16 cellular contexts compared by ENCODE assay signal in the genomic region with DNA sequence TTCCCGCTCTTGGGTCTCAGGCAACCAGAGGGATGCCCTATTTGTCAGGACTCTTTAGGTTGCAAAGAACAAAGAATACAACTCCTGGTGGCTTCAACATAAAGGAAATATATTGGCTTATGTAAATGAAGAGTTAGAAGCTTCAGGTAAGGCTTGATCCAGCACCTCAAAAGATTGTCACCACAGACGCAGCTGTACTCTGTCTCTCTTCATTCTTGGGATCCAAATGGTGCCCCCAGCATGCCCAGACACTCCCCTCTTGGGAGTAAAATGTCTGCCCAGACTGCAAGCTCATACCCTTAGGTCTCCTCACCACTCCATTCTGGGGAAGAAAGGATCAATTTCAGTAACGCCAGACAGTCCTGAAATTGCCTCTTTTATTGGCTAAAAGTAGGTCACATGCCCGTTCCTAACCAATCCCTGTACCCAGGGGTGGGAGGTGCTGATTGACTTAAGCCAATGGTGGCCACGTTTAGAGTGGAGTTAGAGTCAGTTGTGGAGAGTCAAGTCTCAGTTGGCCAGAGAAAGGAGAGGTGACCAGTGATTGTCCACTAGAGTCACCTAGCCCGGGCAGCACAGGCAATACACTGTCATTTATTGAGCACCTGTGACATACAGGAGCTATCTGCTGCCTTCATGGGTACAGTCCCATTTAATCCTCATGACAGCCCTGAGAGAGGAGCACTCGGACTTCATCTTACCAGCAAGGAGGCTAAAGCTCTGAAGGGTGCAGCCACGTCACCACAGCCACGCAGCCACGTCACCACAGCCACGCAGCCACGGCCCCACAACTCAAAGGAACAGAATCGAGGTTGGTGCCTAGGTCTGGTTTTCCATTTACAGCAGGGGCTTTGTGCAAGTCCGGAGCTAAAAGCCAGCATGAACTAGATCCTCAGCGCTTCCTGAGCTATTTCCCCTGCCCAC. TPM values are rescaled to one million over a fixed set of nuclear protein-coding genes. Genes with fewer than 3 reads are reported as not detected.
A peak's percentile ranks its signal among the peaks of the same experiment; 100 is the strongest.
DNase-seq lines count a peak whose midpoint lies in the region; ATAC-seq and TF ChIP-seq lines count a peak whose summit lies in the region.
"Had no signal": no experiment of that assay in that cellular context is flagged by ENCODE, and none has a peak within 500 bp of the region (broad histone marks: within the 10 kb centered on the region; RNA-seq: fewer than 3 reads in every experiment).

No MANE protein-coding gene starts in this region.

- H3K27ac ChIP-seq in right lobe of liver = no peak overlapping the region
- no peak overlapping the region for H3K27ac ChIP-seq in suprapubic skin
- H3K27ac ChIP-seq: HL-60 had no signal

- H3K9me3 ChIP-seq in right lobe of liver (no peaks in the 10 kb centered on the region), suprapubic skin (no peaks in the 10 kb centered on the region)

- no peak overlapping the region for H3K4me3 ChIP-seq in Jurkat, Clone E6-1 (ENCODE audit: low read length)
- no peak overlapping the region for H3K4me3 ChIP-seq in right lobe of liver
- no peak overlapping the region for H3K4me3 ChIP-seq in suprapubic skin

- no peak for TF ChIP-seq EP300 in suprapubic skin (IDR thresholded peaks at IDR 0.05)

- H3K4me1 ChIP-seq in right lobe of liver (no peaks in the 10 kb centered on the region), suprapubic skin (no peaks in the 10 kb centered on the region)

- TF ChIP-seq POLR2A in right lobe of liver (IDR thresholded peaks at IDR 0.05) = no peak
- TF ChIP-seq POLR2A in suprapubic skin (IDR thresholded peaks at IDR 0.05) = no peak

- whole genome bisulfite sequencing in right lobe of liver (ENCODE audit: insufficient coverage, low coverage, low lambda C conversion rate, missing lambda C conversion rate) = 60% methylated on average over 4 of the region's 15 CpGs
- 87% methylated on average over 11 of the region's 15 CpGs for WGBS in suprapubic skin

- H3K36me3 ChIP-seq in right lobe of liver (no peaks in the 10 kb centered on the region), suprapubic skin (no peaks in the 10 kb centered on the region)

- peak; percentile 55 for DNase-seq in activated effector memory CD4-positive, alpha-beta T cell treated with anti-CD3 and anti-CD28 coated beads, Interleukin-2, amount 50 U/mL, for 16 hours
- no peak for DNase-seq in activated effector memory CD4-positive, alpha-beta T cell treated with Interleukin-2 at 50 U/mL for 16 hours
- DNase-seq in Jurkat, Clone E6-1 (ENCODE audit: low read depth, low spot score) = peak; percentile 30
- DNase-seq in right lobe of liver (peak; percentile 3 to 23 (median 21)), suprapubic skin (ENCODE audit: low spot score in 2 of 2) (peak; percentile 29 to 72), Ammon's horn (ENCODE audit: low spot score) (no peak), dedifferentiated amniotic fluid mesenchymal stem cell (ENCODE audit: extremely low spot score) (no peak)
- DNase-seq in stimulated activated CD4-positive, alpha-beta T cell treated with anti-CD3 and anti-CD28 coated beads, Interleukin-4, amount 100 ng/mL, for 1 hour = no peak
- DNase-seq: CD4-positive, CD25-positive, alpha-beta regulatory T cell; DMS53; MM.1S; NCI-H1417; NCI-H1930; NCI-H510A had no signal

- intact Hi-C loops in right lobe of liver (cut with DNase I) = no loop called here

- no peaks in the 10 kb centered on the region for H3K27me3 ChIP-seq in right lobe of liver
- peaks cover 15% of the 10 kb centered on the region for H3K27me3 ChIP-seq in suprapubic skin

- TF ChIP-seq CTCF in right lobe of liver (IDR thresholded peaks at IDR 0.05) = no peak
- no peak for TF ChIP-seq CTCF in suprapubic skin (IDR thresholded peaks at IDR 0.05)

- no peak for ATAC-seq in right lobe of liver

RNA-seq across cellular contexts. Expression of a gene that starts 19.7 kb away (rescaled TPM):
- 4.8 TPM for polyA plus RNA-seq in Jurkat, Clone E6-1 (2012; ENCODE audit: insufficient read depth, insufficient read length)
- under 1 TPM; 0.12 to 0.61 (median 0.34) TPM for total RNA-seq in right lobe of liver
- 1 to 10 TPM in 2 of 4 donors, under 1 TPM in 2; 0.68 to 2.8 (median 1.1) TPM for total RNA-seq in suprapubic skin
- total RNA-seq: RPMI7951 had no signal

Comparison
In these comparisons a context has a peak if more than half of its experiments do, and no peak if none do; other contexts are left out.
1. DNase-seq: peak in activated effector memory CD4-positive, alpha-beta T cell treated with anti-CD3 and anti-CD28 coated beads, Interleukin-2, amount 50 U/mL, for 16 hours (single experiment), Jurkat, Clone E6-1 (single experiment), right lobe of liver (3 of 3) and suprapubic skin (2 of 2); none in activated effector memory CD4-positive, alpha-beta T cell treated with Interleukin-2 at 50 U/mL for 16 hours (single experiment), Ammon's horn (single experiment), dedifferentiated amniotic fluid mesenchymal stem cell (single experiment) and stimulated activated CD4-positive, alpha-beta T cell treated with anti-CD3 and anti-CD28 coated beads, Interleukin-4, amount 100 ng/mL, for 1 hour (single experiment).